Comparison of ENCODE assay signal across 24 cellular contexts in genomic region chr11:14463623-14464022, GRCh38.
"Had no signal": no experiment of that assay in that cellular context is flagged by ENCODE, and none has a peak within 500 bp of the region (broad histone marks: within the 10 kb centered on the region; RNA-seq: fewer than 3 reads in every experiment).

No MANE protein-coding gene starts in this region.

- H3K27ac Mint-ChIP-seq: activated CD4-positive, alpha-beta memory T cell treated with anti-CD3 and anti-CD28 coated beads, Interleukin-2, amount 10 ng/mL, durations not matched to agents 7 days and 5 days; activated CD4-positive, alpha-beta T cell treated with anti-CD3 and anti-CD28 coated beads for 36 hours; activated naive CD8-positive, alpha-beta T cell treated with anti-CD3 and anti-CD28 coated beads, Interleukin-2, amount 10 ng/mL, durations not matched to agents 7 days and 5 days had no signal

- H3K27me3 Mint-ChIP-seq: activated CD4-positive, alpha-beta memory T cell treated with anti-CD3 and anti-CD28 coated beads, Interleukin-2, amount 10 ng/mL, durations not matched to agents 7 days and 5 days; activated CD4-positive, alpha-beta T cell treated with anti-CD3 and anti-CD28 coated beads for 36 hours; activated naive CD8-positive, alpha-beta T cell treated with anti-CD3 and anti-CD28 coated beads, Interleukin-2, amount 10 ng/mL, durations not matched to agents 7 days and 5 days had no signal

- H3K4me3 ChIP-seq: adrenal gland, SJCRH30 had no signal

- H3K4me1 Mint-ChIP-seq: activated naive CD8-positive, alpha-beta T cell treated with anti-CD3 and anti-CD28 coated beads, Interleukin-2, amount 10 ng/mL, durations not matched to agents 7 days and 5 days had no signal

- DNase-seq: activated CD4-positive, alpha-beta memory T cell treated with anti-CD3 and anti-CD28 coated beads, Interleukin-2, amount 10 ng/mL, durations not matched to agents 7 days and 5 days; activated CD4-positive, alpha-beta T cell treated with anti-CD3 and anti-CD28 coated beads for 36 hours; activated CD4-positive, alpha-beta T cell treated with anti-CD3 and anti-CD28 coated beads, Interleukin-2, amount 50 U/mL, for 1 hour; activated CD8-positive, alpha-beta memory T cell treated with anti-CD3 and anti-CD28 coated beads, Interleukin-2, amount 50 U/mL, for 48 hours; activated naive CD4-positive, alpha-beta T cell treated with anti-CD3 and anti-CD28 coated beads, Interleukin-2, amount 50 U/mL, for 16 hours; activated naive CD8-positive, alpha-beta T cell treated with anti-CD3 and anti-CD28 coated beads, Interleukin-2, amount 10 ng/mL, durations not matched to agents 7 days and 5 days; activated T-cell treated with anti-CD3 and anti-CD28 coated beads, Interleukin-2, amount 50 U/mL, for 1 hour; adrenal gland; anterior cingulate cortex; MM.1S; NCI-H1092; NCI-H1417; NCI-H1694; NCI-H2029; NCI-H2107; NCI-H2171 treated with DMSO at 0.1 percent for 48 hours; NCI-H226; NCI-H526; NCI-H82; RPMI8226; SJCRH30; SK-N-SH; WERI-Rb-1 had no signal

- H3K9me3 ChIP-seq: adrenal gland, SJCRH30, SK-N-SH had no signal

- H3K4me1 ChIP-seq: SJCRH30 had no signal

- H3K4me3 Mint-ChIP-seq: activated CD4-positive, alpha-beta memory T cell treated with anti-CD3 and anti-CD28 coated beads, Interleukin-2, amount 10 ng/mL, durations not matched to agents 7 days and 5 days; activated CD4-positive, alpha-beta T cell treated with anti-CD3 and anti-CD28 coated beads for 36 hours; activated naive CD8-positive, alpha-beta T cell treated with anti-CD3 and anti-CD28 coated beads, Interleukin-2, amount 10 ng/mL, durations not matched to agents 7 days and 5 days had no signal

- H3K4me2 ChIP-seq: SK-N-SH had no signal

- H3K27ac ChIP-seq: adrenal gland, SJCRH30, WERI-Rb-1 had no signal

- H3K9ac ChIP-seq: SK-N-SH had no signal

- H3K27me3 ChIP-seq: adrenal gland, SJCRH30 had no signal

- ATAC-seq: activated CD4-positive, alpha-beta T cell treated with anti-CD3 and anti-CD28 coated beads for 36 hours; Right ventricle myocardium inferior had no signal

- H3K9me3 Mint-ChIP-seq: activated CD4-positive, alpha-beta memory T cell treated with anti-CD3 and anti-CD28 coated beads, Interleukin-2, amount 10 ng/mL, durations not matched to agents 7 days and 5 days; activated naive CD8-positive, alpha-beta T cell treated with anti-CD3 and anti-CD28 coated beads, Interleukin-2, amount 10 ng/mL, durations not matched to agents 7 days and 5 days had no signal
